Comparison of ENCODE assay signal across 1 cellular context in genomic region chr12:7018350-7019042, GRCh38.
A peak's percentile ranks its signal among the peaks of the same experiment; 100 is the strongest.
TF ChIP-seq lines count a peak whose summit lies in the region.

Gene LPCAT3, minus strand, starts transcription at chr12:7018476. Its CDS starts 52 bp downstream, at chr12:7018424.

TF ChIP-seq in HepG2, 621 proteins besides CTCF, POLR2A, EP300 and RAD21 (continued from another document and continues in another):
- TF ChIP-seq ZNF784 (CRISPR knock-in tag; IDR thresholded peaks at IDR 0.05; ENCODE audit: borderline replicate concordance): peak; percentile 45; the same call in 1 of the 2 replicates
- TF ChIP-seq ZNF816 (CRISPR knock-in tag; IDR thresholded peaks at IDR 0.05; ENCODE audit: borderline replicate concordance): 0 out of 2 replicates have a peak, but pooled peaks have one; percentile 70
- peak; percentile 31; the same call in 1 of the 2 replicates for TF ChIP-seq KLF9 (CRISPR knock-in tag; IDR thresholded peaks at IDR 0.05; ENCODE audit: low read depth)
- TF ChIP-seq NFE2L2 (IDR thresholded peaks at IDR 0.05; ENCODE audit: low read length): no peak
- TF ChIP-seq YEATS4 (CRISPR knock-in tag; IDR thresholded peaks at IDR 0.05; ENCODE audit: borderline replicate concordance): peak; percentile 70; the same call in 1 of the 2 replicates
- TF ChIP-seq ZNF383 (CRISPR knock-in tag; IDR thresholded peaks at IDR 0.05; ENCODE audit: borderline replicate concordance): 0 out of 2 replicates have a peak, but pooled peaks have one; percentile 59
- TF ChIP-seq NFAT5 (CRISPR knock-in tag; IDR thresholded peaks at IDR 0.05): no peak
- TF ChIP-seq ZNF747 (CRISPR knock-in tag; IDR thresholded peaks at IDR 0.05; ENCODE audit: borderline replicate concordance): peak; percentile 81; the same call in 1 of the 2 replicates
- TF ChIP-seq E2F1 (CRISPR knock-in tag; IDR thresholded peaks at IDR 0.05): peak; percentile 87
- no peak for TF ChIP-seq ETS1 (CRISPR knock-in tag; IDR thresholded peaks at IDR 0.05)
- TF ChIP-seq ZNF772 (CRISPR knock-in tag; IDR thresholded peaks at IDR 0.05): peak; percentile 71; the same call in 1 of the 2 replicates
- peak; percentile 81; the same call in 1 of the 2 replicates for TF ChIP-seq KDM3A (CRISPR knock-in tag; IDR thresholded peaks at IDR 0.05; ENCODE audit: low read depth)
- TF ChIP-seq ZBTB40 (IDR thresholded peaks at IDR 0.05): no peak
- no peak for TF ChIP-seq ZBTB40 (CRISPR knock-in tag; IDR thresholded peaks at IDR 0.05)
- TF ChIP-seq ZNF256 (CRISPR knock-in tag; conservative IDR thresholded peaks at IDR 0.05): no peak
- TF ChIP-seq ZNF552 (CRISPR knock-in tag; IDR thresholded peaks at IDR 0.05; ENCODE audit: borderline replicate concordance): 0 out of 2 replicates have a peak, but pooled peaks have one; percentile 34
- TF ChIP-seq TFDP1 (CRISPR knock-in tag; IDR thresholded peaks at IDR 0.05; ENCODE audit: borderline replicate concordance): peak; percentile 71
- TF ChIP-seq HMGXB4 (CRISPR knock-in tag; IDR thresholded peaks at IDR 0.05; ENCODE audit: borderline replicate concordance in 1 of 2, low read depth in 1 of 2): peak; percentile 65 to 71
- TF ChIP-seq ZNF567 (CRISPR knock-in tag; IDR thresholded peaks at IDR 0.05; ENCODE audit: borderline replicate concordance): no peak
- TF ChIP-seq NR0B2 (CRISPR knock-in tag; IDR thresholded peaks at IDR 0.05): no peak; the same call in 1 of the 2 replicates
- peak; percentile 30; the same call in 1 of the 2 replicates for TF ChIP-seq ARNT2 (CRISPR knock-in tag; IDR thresholded peaks at IDR 0.05; ENCODE audit: low read depth)
- TF ChIP-seq CCDC6 (CRISPR knock-in tag; IDR thresholded peaks at IDR 0.05): peak; percentile 42; the same call in 1 of the 2 replicates
- TF ChIP-seq DMAP1 (CRISPR knock-in tag; IDR thresholded peaks at IDR 0.05): peak; percentile 81
- TF ChIP-seq ZNF687 (CRISPR knock-in tag; IDR thresholded peaks at IDR 0.05): peak; percentile 77
